Comparison of ENCODE assay signal across 22 cellular contexts in genomic region chr1:963746-964525, GRCh38. TPM values are rescaled to one million over a fixed set of nuclear protein-coding genes. Genes with fewer than 3 reads are reported as not detected.
"Had no signal": no experiment of that assay in that cellular context is flagged by ENCODE, and none has a peak within 500 bp of the region (broad histone marks: within the 10 kb centered on the region; RNA-seq: fewer than 3 reads in every experiment).

No MANE protein-coding gene starts in this region.

- ATAC-seq: heart left ventricle; left lobe of liver; mucosa of descending colon; naive thymus-derived CD8-positive, alpha-beta T cell had no signal

- H3K27ac ChIP-seq: dorsolateral prefrontal cortex, heart left ventricle, neural progenitor cell, parathyroid adenoma, prostate gland, sigmoid colon, skin epidermis, stomach, thoracic aorta, transverse colon had no signal

- H3K79me2 ChIP-seq: parathyroid adenoma had no signal

- H3K4me1 Mint-ChIP-seq: neural progenitor cell had no signal

- H3K27ac Mint-ChIP-seq: naive thymus-derived CD8-positive, alpha-beta T cell; neural progenitor cell had no signal

- H2AFZ ChIP-seq: neural progenitor cell, parathyroid adenoma had no signal

- H3K36me3 Mint-ChIP-seq: naive thymus-derived CD8-positive, alpha-beta T cell had no signal

- H3K9me3 Mint-ChIP-seq: naive thymus-derived CD8-positive, alpha-beta T cell; neural progenitor cell had no signal

- H3K36me3 ChIP-seq: neural progenitor cell, prostate gland, thoracic aorta, transverse colon had no signal

- H3K4me3 Mint-ChIP-seq: neural progenitor cell had no signal

- H3K4me2 ChIP-seq: neural progenitor cell had no signal

- H3K4me3 ChIP-seq: dorsolateral prefrontal cortex, heart left ventricle, mucosa of descending colon, neural progenitor cell, prostate gland, sigmoid colon, skin epidermis, stomach, thoracic aorta, transverse colon had no signal

- H3K9me3 ChIP-seq: heart left ventricle, mucosa of descending colon, prostate gland, sigmoid colon, stomach, thoracic aorta, transverse colon had no signal

- DNase-seq: cortex of kidney; dorsolateral prefrontal cortex; effector CD8-positive, alpha-beta T cell; foreskin melanocyte; hypothalamus; kidney glomerular epithelial cell; mammary epithelial cell; mucosa of descending colon; naive thymus-derived CD8-positive, alpha-beta T cell; occipital lobe; sigmoid colon; stimulated activated naive CD4-positive, alpha-beta T cell; stomach; substantia nigra; transverse colon had no signal

- H3K4me1 ChIP-seq: parathyroid adenoma had no signal

- H3K9ac ChIP-seq: neural progenitor cell, parathyroid adenoma had no signal

RNA-seq across cellular contexts. Expression of gene PLEKHN1, which starts 2.3 kb away (rescaled TPM):
- total RNA-seq: occipital lobe, sigmoid colon had no signal

RNA-seq across cellular contexts. Expression of gene PERM1, which starts 18.0 kb away (rescaled TPM):
- total RNA-seq: mammary epithelial cell; naive thymus-derived CD8-positive, alpha-beta T cell had no signal
- polyA plus RNA-seq: mammary epithelial cell; naive thymus-derived CD8-positive, alpha-beta T cell had no signal

RNA-seq across cellular contexts. Expression of gene HES4, which starts 36.0 kb away (rescaled TPM):
- total RNA-seq: naive thymus-derived CD8-positive, alpha-beta T cell had no signal
